ENCODE assay signal across 8 cellular contexts in genomic region chr2:70871398-70872211, GRCh38. TPM values are rescaled to one million over a fixed set of nuclear protein-coding genes. Genes with fewer than 3 reads are reported as not detected.
DNase-seq lines count a peak whose midpoint lies in the region; ATAC-seq, FAIRE-seq and TF ChIP-seq lines count a peak whose summit lies in the region.

No MANE protein-coding gene starts in this region.

- H3K9ac ChIP-seq in keratinocyte (ENCODE audit: control insufficient read depth, extremely low read depth, insufficient read depth, low read length) = no peak overlapping the region

- no peak overlapping the region for H2AFZ ChIP-seq in keratinocyte (ENCODE audit: control insufficient read depth, low read length)

- H3K79me2 ChIP-seq in keratinocyte (ENCODE audit: control insufficient read depth, insufficient read depth, low read length) = no peaks in the 10 kb centered on the region

- no peak overlapping the region for H3K4me3 ChIP-seq in GM12864 (ENCODE audit: low read depth, low read length)
- peak overlapping the region in 2 of 3 donors; percentile 11 to 47 for H3K4me3 ChIP-seq in breast epithelium
- no peak overlapping the region for H3K4me3 ChIP-seq in keratinocyte (ENCODE audit: control insufficient read depth in 2 of 3, extremely low read depth in 1 of 3, insufficient read depth in 2 of 3, low read depth in 1 of 3, low read length in 3 of 3)

- H3K36me3 ChIP-seq in breast epithelium (no peaks in the 10 kb centered on the region), keratinocyte (ENCODE audit: control insufficient read depth in 2 of 2, extremely low read depth in 1 of 2, insufficient read depth in 2 of 2, low read length in 2 of 2) (no peaks in the 10 kb centered on the region)

- TF ChIP-seq CTCF in GM12864 (IDR thresholded peaks at IDR 0.05; ENCODE audit: low read depth, low read length, missing control alignments) (peak; percentile 86), breast epithelium (IDR thresholded peaks at IDR 0.05) (peak; percentile 68 to 87 (median 87)), keratinocyte (optimal IDR thresholded peaks at IDR 0.05 in 1 of 3, IDR thresholded peaks at IDR 0.05 in 1 of 3, conservative IDR thresholded peaks at IDR 0.05 in 1 of 3; ENCODE audit: extremely low read depth in 1 of 3, insufficient read depth in 2 of 3, low read length in 3 of 3) (peak; percentile 78 to 96 (median 96))

- no peaks in the 10 kb centered on the region for H3K9me1 ChIP-seq in keratinocyte (ENCODE audit: control insufficient read depth, extremely low read depth, insufficient read depth, low read length)

- TF ChIP-seq POLR2A in breast epithelium (IDR thresholded peaks at IDR 0.05) = no peak

- H3K9me3 ChIP-seq in breast epithelium (no peaks in the 10 kb centered on the region), keratinocyte (ENCODE audit: control insufficient read depth, low read depth, low read length) (no peaks in the 10 kb centered on the region)

- dilution Hi-C loops in keratinocyte (cut with MboI; ENCODE audit: extremely low pct_ligation_motif_present, low sequenced_read_pairs) = no loop called here

- DNase-seq in GM12864 (ENCODE audit: low read depth) (no peak), NCI-H446 treated with DMSO at 0.1 percent for 48 hours (lab: John Stamatoyannopoulos, UW) (peak; percentile 23), breast epithelium (ENCODE audit: low spot score in 2 of 2) (peak; percentile 67 to 86), keratinocyte (ENCODE audit: low read depth, low spot score) (peak; percentile 28)
- DNase-seq in activated CD4-positive, CD25-positive, alpha-beta regulatory T cell (lab: John Stamatoyannopoulos, UW) = peak; percentile 43 to 67 (median 52)
- peak; percentile 42 to 73 for DNase-seq in stimulated activated CD4-positive, alpha-beta T cell treated with anti-CD3 and anti-CD28 coated beads, Interleukin-1b, Interleukin-23, amount 100 ng/mL, for 1 hour (ENCODE audit: low read depth in 2 of 2)

- H3K27me3 ChIP-seq in breast epithelium = peaks cover 0 to 13% of the 10 kb centered on the region in 2 donors
- H3K27me3 ChIP-seq in keratinocyte (ENCODE audit: control insufficient read depth, extremely low read depth, insufficient read depth, low read length) = peaks cover 25% of the 10 kb centered on the region

- peak; percentile 46 for FAIRE-seq in keratinocyte (lab: Jason Lieb, UNC)

- H3K4me2 ChIP-seq in keratinocyte (ENCODE audit: control insufficient read depth, extremely low read depth, insufficient read depth, low read depth, low read length) = peak overlapping the region; percentile 35

- H3K4me1 ChIP-seq in breast epithelium (no peaks in the 10 kb centered on the region), keratinocyte (ENCODE audit: control insufficient read depth, extremely low read depth, insufficient read depth, low read length) (peaks cover 4% of the 10 kb centered on the region)

- H4K20me1 ChIP-seq in keratinocyte (ENCODE audit: control insufficient read depth, extremely low read depth, insufficient read depth, low read length) = no peaks in the 10 kb centered on the region

- H3K27ac ChIP-seq in breast epithelium (no peak overlapping the region), keratinocyte (ENCODE audit: control insufficient read depth, insufficient read depth, low read length) (no peak overlapping the region)

- intact Hi-C loops in breast epithelium (cut with DNase I; ENCODE audit: low total_unique reads) = loop anchor here (5.0 kb wide), 1 partner anchor 71 kb away; no protein-coding TSS in a partner anchor

- ATAC-seq in HG03139 (IDR thresholded peaks at IDR 0.05; ENCODE audit: unreplicated experiment) (peak; percentile 68), HG02884 (IDR thresholded peaks at IDR 0.05; ENCODE audit: unreplicated experiment) (no peak)

RNA-seq across cellular contexts. Expression of gene VAX2, which starts 28.8 kb away (rescaled TPM):
- 1 to 10 TPM; 1.3 to 5.1 (median 4.6) TPM for total RNA-seq in breast epithelium
- 0.04 to 0.22 TPM in 2 of 3 replicates, not detected in the other for polyA plus RNA-seq in keratinocyte
- polyA plus RNA-seq in keratinocyte (2011; ENCODE audit: low read depth) = not detected
- polyA plus RNA-seq in keratinocyte (2011; cell fraction: cytosol; rRNA removed) = not detected in 2 replicates
- polyA plus RNA-seq in keratinocyte (2011; cell fraction: nucleus; rRNA removed) = not detected in 2 replicates
- 0.09 TPM in 1 of 2 replicates, not detected in the other for polyA plus RNA-seq in keratinocyte (2012; ENCODE audit: low replicate concordance)
- polyA minus RNA-seq in keratinocyte = not detected in 3 replicates
- not detected for polyA minus RNA-seq in keratinocyte (2011; cell fraction: cytosol; rRNA and poly(A)+ RNA removed)
- polyA minus RNA-seq in keratinocyte (2011; cell fraction: nucleus; rRNA and poly(A)+ RNA removed) = not detected in 2 replicates

RNA-seq across cellular contexts. Expression of gene CD207, which starts 36.0 kb away (rescaled TPM):
- total RNA-seq in breast epithelium = under 1 TPM in 2 of 3 donors, not detected in 1; 0.33 to 0.88 TPM
- polyA plus RNA-seq in keratinocyte = not detected in 3 replicates
- polyA plus RNA-seq in keratinocyte (2011; ENCODE audit: low read depth) = not detected
- polyA plus RNA-seq in keratinocyte (2011; cell fraction: cytosol; rRNA removed) = not detected in 2 replicates
- not detected in 2 replicates for polyA plus RNA-seq in keratinocyte (2011; cell fraction: nucleus; rRNA removed)
- polyA plus RNA-seq in keratinocyte (2012; ENCODE audit: low replicate concordance) = not detected in 2 replicates
- polyA minus RNA-seq in keratinocyte = not detected in 3 replicates
- polyA minus RNA-seq in keratinocyte (2011; cell fraction: cytosol; rRNA and poly(A)+ RNA removed) = not detected
- not detected in 2 replicates for polyA minus RNA-seq in keratinocyte (2011; cell fraction: nucleus; rRNA and poly(A)+ RNA removed)

RNA-seq across cellular contexts. Expression of gene CLEC4F, which starts 51.2 kb away (rescaled TPM):
- total RNA-seq in breast epithelium = under 1 TPM in 1 of 3 donors, not detected in 2; 0.88 TPM
- not detected in 3 replicates for polyA plus RNA-seq in keratinocyte
- polyA plus RNA-seq in keratinocyte (2011; ENCODE audit: low read depth) = not detected
- not detected in 2 replicates for polyA plus RNA-seq in keratinocyte (2011; cell fraction: cytosol; rRNA removed)
- polyA plus RNA-seq in keratinocyte (2011; cell fraction: nucleus; rRNA removed) = not detected in 2 replicates
- polyA plus RNA-seq in keratinocyte (2012; ENCODE audit: low replicate concordance) = not detected in 2 replicates
- polyA minus RNA-seq in keratinocyte = not detected in 3 replicates
- polyA minus RNA-seq in keratinocyte (2011; cell fraction: cytosol; rRNA and poly(A)+ RNA removed) = not detected
- polyA minus RNA-seq in keratinocyte (2011; cell fraction: nucleus; rRNA and poly(A)+ RNA removed) = not detected in 2 replicates

Comparison
In these comparisons a context has a peak if more than half of its experiments do, and no peak if none do; other contexts are left out.
1. H3K4me3 ChIP-seq: peak in breast epithelium (2 of 3); none in GM12864 (single experiment) and keratinocyte (0 of 3).
2. Peak in every context shown above with its lines, with median percentiles within 50 percentile points of each other: CTCF ChIP-seq.